ENCODE assay signal across 30 cellular contexts in the genomic region with DNA sequence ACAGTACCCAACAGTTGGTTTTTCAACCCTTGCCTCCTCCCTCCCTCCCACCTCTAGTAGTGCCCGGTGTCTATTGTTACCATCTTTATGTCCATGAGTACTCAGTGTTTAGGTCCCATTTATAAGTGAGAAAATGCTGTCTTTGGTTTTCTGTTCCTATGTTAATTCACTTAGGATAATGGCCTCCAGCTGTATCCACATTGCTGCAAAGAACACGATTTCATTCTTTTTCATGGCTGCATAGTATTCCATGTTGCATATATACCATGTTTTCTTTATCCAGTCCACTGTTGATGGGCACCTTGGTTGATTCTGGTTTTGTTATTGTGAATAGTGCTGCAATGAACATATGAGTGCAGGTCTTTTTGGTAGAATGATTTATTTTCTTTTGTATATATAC.
"Had no signal": no experiment of that assay in that cellular context is flagged by ENCODE, and none has a peak within 500 bp of the region (broad histone marks: within the 10 kb centered on the region; RNA-seq: fewer than 3 reads in every experiment).

No MANE protein-coding gene starts in this region.

- H3K79me2 ChIP-seq: hepatocyte had no signal

- H3K9me3 ChIP-seq: colonic mucosa, esophagus squamous epithelium, gastrocnemius medialis, heart left ventricle had no signal

- H3K4me2 ChIP-seq: hepatocyte had no signal

- H3K27ac Mint-ChIP-seq: dendritic cell treated with granulocyte-macrophage colony-stimulating factor and Interleukin-4, amounts not matched to agents 40 ng/mL and 50 ng/mL, for 4 days; effector memory CD8-positive, alpha-beta T cell; endodermal cell had no signal

- H3K27me3 Mint-ChIP-seq: effector memory CD8-positive, alpha-beta T cell had no signal

- H3K4me3 Mint-ChIP-seq: dendritic cell treated with granulocyte-macrophage colony-stimulating factor and Interleukin-4, amounts not matched to agents 40 ng/mL and 50 ng/mL, for 4 days; effector memory CD8-positive, alpha-beta T cell; endodermal cell had no signal

- H3K36me3 ChIP-seq: colonic mucosa, esophagus muscularis mucosa, esophagus squamous epithelium, gastrocnemius medialis, gastroesophageal sphincter, heart left ventricle, heart right ventricle had no signal

- H3K4me3 ChIP-seq: colonic mucosa, coronary artery, dorsolateral prefrontal cortex, esophagus muscularis mucosa, esophagus squamous epithelium, gastrocnemius medialis, gastroesophageal sphincter, heart left ventricle, heart right ventricle, hepatocyte had no signal

- H3K9me3 Mint-ChIP-seq: dendritic cell treated with granulocyte-macrophage colony-stimulating factor and Interleukin-4, amounts not matched to agents 40 ng/mL and 50 ng/mL, for 4 days; endodermal cell had no signal

- ATAC-seq: effector memory CD8-positive, alpha-beta T cell; esophagus mucosa; foreskin keratinocyte; gastrocnemius medialis; gastroesophageal sphincter; heart left ventricle; heart right ventricle had no signal

- H3K27me3 ChIP-seq: colonic mucosa, gastrocnemius medialis, hepatocyte had no signal

- H2AFZ ChIP-seq: hepatocyte had no signal

- H3K4me1 ChIP-seq: colonic mucosa, esophagus squamous epithelium, foreskin keratinocyte, gastrocnemius medialis, gastroesophageal sphincter, heart left ventricle, heart right ventricle had no signal

- FAIRE-seq: colon, endometrium, endothelial cell of umbilical vein, frontal cortex had no signal

- H3K27ac ChIP-seq: colonic mucosa, coronary artery, dorsolateral prefrontal cortex, epithelial cell of prostate, esophagus muscularis mucosa, esophagus squamous epithelium, foreskin keratinocyte, gastrocnemius medialis, gastroesophageal sphincter, heart left ventricle, heart right ventricle, hepatocyte had no signal

- DNase-seq: colonic mucosa; dermis blood vessel endothelial cell; dorsolateral prefrontal cortex; effector CD4-positive, alpha-beta T cell; effector CD8-positive, alpha-beta T cell; effector memory CD4-positive, alpha-beta T cell; effector memory CD8-positive, alpha-beta T cell; endodermal cell; erythroblast; esophagus squamous epithelium; foreskin fibroblast; foreskin keratinocyte; foreskin melanocyte; gastrocnemius medialis; glutamatergic neuron; head of caudate nucleus; heart left ventricle; heart right ventricle; hippocampal formation had no signal
